Comparison of ENCODE assay signal across 9 cellular contexts in the genomic region with DNA sequence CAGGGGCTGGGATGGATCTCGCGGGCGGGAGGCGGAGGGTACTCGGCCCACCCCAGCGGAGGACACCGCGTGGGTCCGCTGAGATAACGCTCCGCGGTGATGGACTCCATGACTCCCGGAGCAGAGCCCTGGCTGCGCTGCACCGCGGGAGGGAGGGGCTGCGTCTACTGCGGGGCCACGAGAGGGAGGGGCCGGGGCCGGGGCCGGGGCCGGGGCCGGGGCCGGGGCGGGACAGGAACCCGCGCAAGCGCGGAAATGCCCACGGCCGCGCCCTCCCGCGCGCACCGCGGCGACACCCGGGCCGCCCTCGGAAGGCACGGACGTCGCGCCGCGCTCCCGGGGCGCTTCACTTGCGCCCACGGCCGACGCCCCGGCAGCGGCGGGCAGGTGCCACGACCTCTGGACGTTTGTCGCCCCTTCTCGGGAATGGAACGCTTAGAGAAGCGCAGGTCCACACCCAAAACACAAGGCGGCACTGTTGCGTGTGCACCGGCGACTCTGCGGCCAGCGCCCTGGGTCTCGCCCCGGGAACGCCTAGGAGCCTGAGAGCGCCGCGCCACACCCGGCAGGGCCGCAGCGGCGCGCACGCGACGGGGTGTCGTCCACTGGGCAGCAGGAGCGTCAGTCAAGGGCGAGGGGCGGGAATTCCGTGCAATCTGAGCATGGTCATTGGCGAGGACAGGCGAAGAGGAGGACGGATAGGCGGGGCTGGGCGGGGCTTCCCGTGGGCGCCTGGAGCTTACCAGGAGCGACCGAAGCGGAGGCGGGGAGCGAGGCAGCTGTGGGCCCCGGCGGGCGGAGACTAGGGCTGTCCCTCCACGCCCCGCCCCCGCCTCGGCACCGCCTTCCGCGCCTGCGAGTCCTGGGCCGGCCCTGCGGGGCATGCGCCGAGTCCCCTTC. TPM values are rescaled to one million over a fixed set of nuclear protein-coding genes. Genes with fewer than 3 reads are reported as not detected.
DNase-seq lines count a peak whose midpoint lies in the region; ATAC-seq and TF ChIP-seq lines count a peak whose summit lies in the region.
"Not testable (repeated sequence)": the region's sequence is repeated elsewhere in the genome, so short reads cannot be mapped to it uniquely, and the experiment has no call there.
"Had no signal": no experiment of that assay in that cellular context is flagged by ENCODE, and none has a peak within 500 bp of the region (broad histone marks: within the 10 kb centered on the region; RNA-seq: fewer than 3 reads in every experiment).

No MANE protein-coding gene starts in this region.

- H3K4me1 Mint-ChIP-seq in CD4-positive, alpha-beta T cell (ENCODE audit: low read depth); activated naive CD8-positive, alpha-beta T cell treated with anti-CD3 and anti-CD28 coated beads, Interleukin-2, amount 10 ng/mL, durations not matched to agents 7 days and 5 days: not testable (repeated sequence)

- H3K9me3 Mint-ChIP-seq in CD4-positive, alpha-beta T cell; activated naive CD8-positive, alpha-beta T cell treated with anti-CD3 and anti-CD28 coated beads, Interleukin-2, amount 10 ng/mL, durations not matched to agents 7 days and 5 days: not testable (repeated sequence)

- not testable (repeated sequence) for H3K4me3 ChIP-seq in mucosa of descending colon

- not testable (repeated sequence) for H3K36me3 ChIP-seq in mucosa of descending colon (ENCODE audit: low read depth)

- not testable (repeated sequence) for H3K27me3 ChIP-seq in CD4-positive, alpha-beta T cell (ENCODE audit: control insufficient read depth, insufficient read depth, low read length)

- not testable (repeated sequence) for H3K9me3 ChIP-seq in CD4-positive, alpha-beta T cell (ENCODE audit: control insufficient read depth, low read length); mucosa of descending colon

- intact Hi-C loops in CD4-positive, alpha-beta T cell (cut with DNase I, micrococcal nuclease); mucosa of descending colon (cut with DNase I, micrococcal nuclease): not testable (repeated sequence)

- not testable (repeated sequence) for H3K4me1 ChIP-seq in mucosa of descending colon (ENCODE audit: low read depth)

- not testable (repeated sequence) for H3K36me3 Mint-ChIP-seq in CD4-positive, alpha-beta T cell (ENCODE audit: low read depth); activated naive CD8-positive, alpha-beta T cell treated with anti-CD3 and anti-CD28 coated beads, Interleukin-2, amount 10 ng/mL, durations not matched to agents 7 days and 5 days

- CTCF ChIA-PET in CD4-positive, alpha-beta T cell (lab: Charles Lee): not testable (repeated sequence)

- not testable (repeated sequence) for H3K27me3 Mint-ChIP-seq in CD4-positive, alpha-beta T cell; activated naive CD8-positive, alpha-beta T cell treated with anti-CD3 and anti-CD28 coated beads, Interleukin-2, amount 10 ng/mL, durations not matched to agents 7 days and 5 days

- H3K4me3 Mint-ChIP-seq in CD4-positive, alpha-beta T cell; activated naive CD8-positive, alpha-beta T cell treated with anti-CD3 and anti-CD28 coated beads, Interleukin-2, amount 10 ng/mL, durations not matched to agents 7 days and 5 days: not testable (repeated sequence)

- POLR2A ChIA-PET in CD4-positive, alpha-beta T cell (lab: Charles Lee); activated naive CD8-positive, alpha-beta T cell treated with anti-CD3 and anti-CD28 coated beads, Interleukin-2, amount 10 ng/mL, durations not matched to agents 7 days and 5 days (lab: Charles Lee): not testable (repeated sequence)

- not testable (repeated sequence) for H3K27ac Mint-ChIP-seq in CD4-positive, alpha-beta T cell; activated naive CD8-positive, alpha-beta T cell treated with anti-CD3 and anti-CD28 coated beads, Interleukin-2, amount 10 ng/mL, durations not matched to agents 7 days and 5 days

- peak in 1 of 10 experiments; percentile 32 for DNase-seq in CD4-positive, alpha-beta T cell
- DNase-seq in activated naive CD8-positive, alpha-beta T cell treated with anti-CD3 and anti-CD28 coated beads, Interleukin-2, amount 10 ng/mL, durations not matched to agents 7 days and 5 days: not testable (repeated sequence)
- DNase-seq in mucosa of descending colon: peak in 1 of 3 donors; percentile 10

- not testable (repeated sequence) for TF ChIP-seq CTCF in CD4-positive, alpha-beta T cell (IDR thresholded peaks at IDR 0.05); mucosa of descending colon (IDR thresholded peaks at IDR 0.05)

- H3K27ac ChIP-seq in CD4-positive, alpha-beta T cell (ENCODE audit: low read depth, low read length): not testable (repeated sequence)

- peak; percentile 73 for ATAC-seq in CD4-positive, alpha-beta T cell (ENCODE audit: poor library complexity)
- ATAC-seq in GM19397 (IDR thresholded peaks at IDR 0.05; ENCODE audit: unreplicated experiment) (peak; percentile 71), HG02759 (IDR thresholded peaks at IDR 0.05; ENCODE audit: unreplicated experiment) (peak; percentile 69), HG03442 (IDR thresholded peaks at IDR 0.05; ENCODE audit: unreplicated experiment) (peak; percentile 67), mucosa of descending colon (peak; percentile 87)
- ATAC-seq in activated naive CD8-positive, alpha-beta T cell treated with anti-CD3 and anti-CD28 coated beads, Interleukin-2, amount 10 ng/mL, durations not matched to agents 7 days and 5 days (ENCODE audit: low read depth): peak; percentile 85

RNA-seq across cellular contexts. Expression of a gene that starts 32.8 kb away (rescaled TPM):
- 1,000 to 10,000 TPM; 1,012 to 1,022 TPM for total RNA-seq in CD4-positive, alpha-beta T cell
- total RNA-seq in activated naive CD8-positive, alpha-beta T cell treated with anti-CD3 and anti-CD28 coated beads, Interleukin-2, amount 10 ng/mL, durations not matched to agents 7 days and 5 days: 100 to 1,000 TPM; 985 to 994 TPM
- 1,000 to 10,000 TPM in 1 of 3 donors, 100 to 1,000 TPM in 2; 164 to 4,590 (median 513) TPM for total RNA-seq in mucosa of descending colon

RNA-seq across cellular contexts. Expression of a gene that starts 37.4 kb away (rescaled TPM):
- 100 to 1,000 TPM; 164 to 178 TPM for total RNA-seq in CD4-positive, alpha-beta T cell
- total RNA-seq in activated naive CD8-positive, alpha-beta T cell treated with anti-CD3 and anti-CD28 coated beads, Interleukin-2, amount 10 ng/mL, durations not matched to agents 7 days and 5 days: 10 to 100 TPM; 66.1 to 68.1 TPM
- total RNA-seq in mucosa of descending colon: 10 to 100 TPM; 32.3 to 73.0 (median 41.0) TPM

RNA-seq across cellular contexts. Expression of a gene that starts 46.1 kb away (rescaled TPM):
- 1 to 10 TPM; 1.7 to 2.3 TPM for total RNA-seq in CD4-positive, alpha-beta T cell
- total RNA-seq in activated naive CD8-positive, alpha-beta T cell treated with anti-CD3 and anti-CD28 coated beads, Interleukin-2, amount 10 ng/mL, durations not matched to agents 7 days and 5 days: 1 to 10 TPM in 1 of 2 experiments, under 1 TPM in 1; 0.31 to 1.2 TPM
- total RNA-seq in mucosa of descending colon: not detected
- total RNA-seq: esophagus muscularis mucosa had no signal

RNA-seq across cellular contexts. Expression of a gene that starts 46.7 kb away (rescaled TPM):
- not detected for total RNA-seq in CD4-positive, alpha-beta T cell
- total RNA-seq in activated naive CD8-positive, alpha-beta T cell treated with anti-CD3 and anti-CD28 coated beads, Interleukin-2, amount 10 ng/mL, durations not matched to agents 7 days and 5 days: not detected
- total RNA-seq in mucosa of descending colon: not detected
- total RNA-seq: cardiac septum, esophagus muscularis mucosa, SJCRH30 had no signal

RNA-seq across cellular contexts. Expression of a gene that starts 56.5 kb away (rescaled TPM):
- 1,000 to 10,000 TPM; 5,036 to 5,204 TPM for total RNA-seq in CD4-positive, alpha-beta T cell
- 1,000 to 10,000 TPM; 2,867 to 2,975 TPM for total RNA-seq in activated naive CD8-positive, alpha-beta T cell treated with anti-CD3 and anti-CD28 coated beads, Interleukin-2, amount 10 ng/mL, durations not matched to agents 7 days and 5 days
- 1,000 to 10,000 TPM; 2,179 to 2,606 (median 2,424) TPM for total RNA-seq in mucosa of descending colon
